Comparison of ENCODE assay signal across 22 cellular contexts in genomic region chr7:81534996-81535395, GRCh38.
DNase-seq lines count a peak whose midpoint lies in the region; ATAC-seq and TF ChIP-seq lines count a peak whose summit lies in the region.
"Had no signal": no experiment of that assay in that cellular context is flagged by ENCODE, and none has a peak within 500 bp of the region (broad histone marks: within the 10 kb centered on the region; RNA-seq: fewer than 3 reads in every experiment).

No MANE protein-coding gene starts in this region.

- H3K27me3 ChIP-seq in GM23248 (replicated peaks; ENCODE audit: insufficient read depth): no peaks in the 10 kb centered on the region
- no peaks in the 10 kb centered on the region for H3K27me3 ChIP-seq in IMR-90 (ENCODE audit: control insufficient read depth, insufficient read depth, low read length)
- H3K27me3 ChIP-seq: MG63, Peyer's patch had no signal

- H3K9me2 ChIP-seq in GM23248 (ENCODE audit: insufficient read depth): no peaks in the 10 kb centered on the region

- no peaks in the 10 kb centered on the region for H3F3A ChIP-seq in GM23248 (ENCODE audit: insufficient read depth)

- H2BK120ac ChIP-seq in IMR-90 (ENCODE audit: low read depth, low read length): peak overlapping the region; percentile 21; the same call in 1 of the 2 replicates

- TF ChIP-seq CTCF in IMR-90 (conservative IDR thresholded peaks at IDR 0.05; ENCODE audit: low read depth, low read length): no peak
- no peak for TF ChIP-seq CTCF in endothelial cell (IDR thresholded peaks at IDR 0.05; ENCODE audit: unreplicated experiment)

- H3K9me3 Mint-ChIP-seq in endothelial cell (ENCODE audit: unreplicated experiment): no peaks in the 10 kb centered on the region

- H3K36me3 Mint-ChIP-seq in endothelial cell (ENCODE audit: low read depth, unreplicated experiment): no peaks in the 10 kb centered on the region

- H3K14ac ChIP-seq in IMR-90 (replicated peaks; ENCODE audit: low read depth, low read length): no peak overlapping the region

- dilution Hi-C loops in IMR-90 (cut with HindIII; ENCODE audit: low sequenced_read_pairs, unreplicated experiment): no loop called here

- H3K9me1 ChIP-seq in IMR-90 (ENCODE audit: insufficient read depth, low read length): no peaks in the 10 kb centered on the region; the same call in 1 of the 2 replicates

- WGBS in GM23248 (ENCODE audit: low coverage in 1 of 2, low lambda C conversion rate in 2 of 2, missing lambda C conversion rate in 2 of 2), 2 experiments: 62 to 78% methylated on average over 1 of the region's 1 CpG
- WGBS in IMR-90 (ENCODE audit: extremely low coverage in 2 of 2, insufficient read length in 1 of 2), 2 experiments: no CpG with 5 or more reads among the region's 1 CpG

- H4K5ac ChIP-seq in IMR-90 (ENCODE audit: low read depth, low read length): peak overlapping the region; percentile 91; the same call in 1 of the 2 replicates

- no peaks in the 10 kb centered on the region for H3K79me2 ChIP-seq in GM23248 (ENCODE audit: insufficient read depth)

- H3K4me2 ChIP-seq in GM23248 (ENCODE audit: unreplicated experiment): no peak overlapping the region
- H3K4me2 ChIP-seq in IMR-90 (ENCODE audit: low read depth, low read length): no peak overlapping the region

- H3K4ac ChIP-seq in IMR-90 (ENCODE audit: low read depth, low read length): no peak overlapping the region

- H2BK20ac ChIP-seq in IMR-90 (ENCODE audit: low read depth, low read length): peak overlapping the region; percentile 72; the same call in 1 of the 2 replicates

- H3K9ac ChIP-seq in GM23248 (no peak overlapping the region), IMR-90 (ENCODE audit: low read depth, low read length) (no peak overlapping the region)

- H2AFZ ChIP-seq in GM23248 (no peak overlapping the region), IMR-90 (replicated peaks; ENCODE audit: low read length, poor library complexity) (no peak overlapping the region)

- no peaks in the 10 kb centered on the region for H3K4me1 Mint-ChIP-seq in endothelial cell (ENCODE audit: unreplicated experiment)

- no peak overlapping the region for H3K23ac ChIP-seq in IMR-90 (ENCODE audit: low read depth, low read length)

- peak; percentile 25 for DNase-seq in GM23248
- peak; percentile 55 for DNase-seq in IMR-90
- peak; percentile 17 for DNase-seq in amniotic epithelial cell (ENCODE audit: low read depth)
- peak; percentile 8 for DNase-seq in kidney tubule cell (ENCODE audit: low spot score)
- DNase-seq in endothelial cell (ENCODE audit: low spot score): no peak
- no peak for DNase-seq in DMS 273 (lab: John Stamatoyannopoulos, UW; ENCODE audit: unreplicated experiment)
- DNase-seq: AML-193; C1 segment of cervical spinal cord; Calu3; CD8-positive, alpha-beta T cell; GF-D8; Karpas-422; MG63; NCI-H1048; NCI-H1417 treated with DMSO at 0.1 percent for 48 hours; NCI-H187 treated with DMSO at 0.1 percent for 48 hours; NCI-H510A treated with DMSO at 0.1 percent for 48 hours; NCI-H748 treated with DMSO at 0.1 percent for 48 hours; NK-92 treated with Interleukin-12 subunit alpha and Interleukin-12 subunit beta, amount 100 ng/mL, for 24 hours; Peyer's patch had no signal

- peak overlapping the region in 1 of 2 experiments; percentile 28; a peak in 2 of 4 replicates for H4K8ac ChIP-seq in IMR-90 (ENCODE audit: low read depth in 2 of 2, low read length in 2 of 2)

- no peak overlapping the region for H2BK15ac ChIP-seq in IMR-90 (ENCODE audit: low read depth, low read length)

- no TSS peak for BruUV-seq in IMR-90 (replicated peaks; lab: Mats Ljungman, UMichigan)

- intact Hi-C loops in IMR-90 (cut with micrococcal nuclease): no loop called here

- H2BK5ac ChIP-seq in IMR-90 (ENCODE audit: low read depth, low read length, poor library complexity, severe bottlenecking): peak overlapping the region; percentile 4

- H3K18ac ChIP-seq in IMR-90 (ENCODE audit: low read depth, low read length): peak overlapping the region; percentile 80; the same call in 1 of the 2 replicates

- no peak overlapping the region for H3K4me3 ChIP-seq in GM23248
- no peak overlapping the region for H3K4me3 ChIP-seq in IMR-90 (ENCODE audit: insufficient read depth, low read depth, low read length)
- H3K4me3 ChIP-seq: MG63, Peyer's patch had no signal

- no peak overlapping the region for H3K56ac ChIP-seq in IMR-90 (ENCODE audit: extremely low read depth, insufficient read depth, low read length)

- H3K4me1 ChIP-seq in GM23248 (ENCODE audit: insufficient read depth): no peaks in the 10 kb centered on the region
- peaks cover 3% of the 10 kb centered on the region for H3K4me1 ChIP-seq in IMR-90 (ENCODE audit: control insufficient read depth, insufficient read depth, low read length)
- H3K4me1 ChIP-seq: Peyer's patch had no signal

- no peak overlapping the region for H3K4me3 Mint-ChIP-seq in endothelial cell (ENCODE audit: unreplicated experiment)
- H3K4me3 Mint-ChIP-seq: CD8-positive, alpha-beta T cell had no signal

- no peak overlapping the region for H2AK9ac ChIP-seq in IMR-90 (replicated peaks; ENCODE audit: low read depth, low read length, poor library complexity)

- CTCF ChIA-PET in IMR-90 (lab: Yijun Ruan, JAX): no interaction called here

- H4K91ac ChIP-seq in IMR-90 (ENCODE audit: insufficient read depth, low read depth, low read length): no peak overlapping the region

- no peak overlapping the region for H2AK5ac ChIP-seq in IMR-90 (ENCODE audit: low read depth, low read length)

- in situ Hi-C loops in GM23248 (cut with MboI): no loop called here
- in situ Hi-C loops in IMR-90 (cut with MboI; ENCODE audit: low sequenced_read_pairs): no loop called here

- H4K20me1 ChIP-seq in GM23248 (ENCODE audit: insufficient read depth): no peaks in the 10 kb centered on the region
- no peaks in the 10 kb centered on the region for H4K20me1 ChIP-seq in IMR-90 (ENCODE audit: insufficient read depth, low read length)

- POLR2A ChIA-PET in IMR-90 (lab: Charles Lee; ENCODE audit: unreplicated experiment): no interaction called here

- ATAC-seq in IMR-90 (ENCODE audit: low read depth) (no peak), SK-N-SH treated with all-trans-retinoic acid at 6 μM for 48 hours (no peak)
- ATAC-seq: CD8-positive, alpha-beta T cell; Right ventricle myocardium inferior had no signal

- H3K27me3 Mint-ChIP-seq in endothelial cell (ENCODE audit: unreplicated experiment): no peaks in the 10 kb centered on the region

- no peak for TF ChIP-seq RAD21 in IMR-90 (IDR thresholded peaks at IDR 0.05; ENCODE audit: low read length)

- no peak overlapping the region for H3K27ac Mint-ChIP-seq in endothelial cell (ENCODE audit: unreplicated experiment)
- H3K27ac Mint-ChIP-seq: CD8-positive, alpha-beta T cell had no signal

- no peaks in the 10 kb centered on the region for H3K79me1 ChIP-seq in IMR-90 (ENCODE audit: low read depth in 1 of 2, low read length in 2 of 2)

- H3K9me3 ChIP-seq in GM23248 (ENCODE audit: low read depth) (no peaks in the 10 kb centered on the region), IMR-90 (ENCODE audit: control insufficient read depth, insufficient read depth, low read length) (no peaks in the 10 kb centered on the region)
- H3K9me3 ChIP-seq: MG63, Peyer's patch had no signal

- no peak overlapping the region for H3K27ac ChIP-seq in GM23248
- no peak overlapping the region for H3K27ac ChIP-seq in IMR-90 (ENCODE audit: insufficient read depth, low read length)
- H3K27ac ChIP-seq: Peyer's patch had no signal

- H3K36me3 ChIP-seq in GM23248 (ENCODE audit: low read depth): no peaks in the 10 kb centered on the region
- no peaks in the 10 kb centered on the region for H3K36me3 ChIP-seq in IMR-90 (ENCODE audit: control insufficient read depth, insufficient read depth, low read length)
- H3K36me3 ChIP-seq: MG63, Peyer's patch had no signal

- no peak for TF ChIP-seq POLR2A in IMR-90 (IDR thresholded peaks at IDR 0.05; ENCODE audit: low read depth, low read length)

TF ChIP-seq in IMR-90, 13 proteins besides CTCF, POLR2A, EP300 and RAD21 (continues in another document):
- TF ChIP-seq MAZ (IDR thresholded peaks at IDR 0.05; ENCODE audit: borderline replicate concordance, low read depth, low read length) (no peak), CHD1 (IDR thresholded peaks at IDR 0.05; ENCODE audit: low read depth, low read length) (no peak), MAFK (IDR thresholded peaks at IDR 0.05; ENCODE audit: low read depth, low read length) (no peak), NFE2L2 (IDR thresholded peaks at IDR 0.05; ENCODE audit: low read depth, low read length) (no peak), CEBPB (IDR thresholded peaks at IDR 0.05; ENCODE audit: low read depth, low read length) (no peak), MXI1 (IDR thresholded peaks at IDR 0.05; ENCODE audit: borderline replicate concordance, low read depth, low read length) (no peak), USF2 (IDR thresholded peaks at IDR 0.05; ENCODE audit: low read depth, low read length) (no peak), SMC3 (IDR thresholded peaks at IDR 0.05; ENCODE audit: low read depth, low read length) (no peak)

TF ChIP-seq in SK-N-SH treated with all-trans-retinoic acid at 6 μM for 48 hours, 23 proteins besides CTCF, POLR2A, EP300 and RAD21 (continues in another document):
- TF ChIP-seq ZFP30 (CRISPR knock-in tag; IDR thresholded peaks at IDR 0.05) (no peak), RARB (CRISPR knock-in tag; IDR thresholded peaks at IDR 0.05) (no peak), ZC3H10 (CRISPR knock-in tag; IDR thresholded peaks at IDR 0.05) (no peak), ZNF70 (CRISPR knock-in tag; IDR thresholded peaks at IDR 0.05) (no peak), ZNF565 (CRISPR knock-in tag; conservative IDR thresholded peaks at IDR 0.05; ENCODE audit: low read depth) (no peak), PATZ1 (CRISPR knock-in tag; IDR thresholded peaks at IDR 0.05; ENCODE audit: borderline replicate concordance) (no peak)

Comparison
In these comparisons a context has a peak if more than half of its experiments do, and no peak if none do; other contexts are left out.
1. DNase-seq: peak in GM23248 (single experiment), IMR-90 (single experiment), amniotic epithelial cell (single experiment) and kidney tubule cell (single experiment); none in endothelial cell (single experiment) and DMS 273 (single experiment).